In genomic region chr5:142821733-142822487, GRCh38 we compare ENCODE assay signal across 8 cellular contexts. TPM values are rescaled to one million over a fixed set of nuclear protein-coding genes. Genes with fewer than 3 reads are reported as not detected.
DNase-seq lines count a peak whose midpoint lies in the region; ATAC-seq and TF ChIP-seq lines count a peak whose summit lies in the region.

No MANE protein-coding gene starts in this region.

- peaks cover 3% of the 10 kb centered on the region for H3K36me3 ChIP-seq in neutrophil

- POLR2A ChIA-PET in naive thymus-derived CD8-positive, alpha-beta T cell (lab: Charles Lee): interaction anchor here (0.6 to 0.7 kb wide), 3 partner anchors 12 to 50 kb away, joined by 3 read pairs; no protein-coding TSS in a partner anchor

- ATAC-seq in GM19452 (IDR thresholded peaks at IDR 0.05; ENCODE audit: unreplicated experiment): peak; percentile 76
- peak; percentile 59 for ATAC-seq in HG03571 (IDR thresholded peaks at IDR 0.05; ENCODE audit: unreplicated experiment)
- peak; percentile 96 for ATAC-seq in activated naive CD8-positive, alpha-beta T cell treated with anti-CD3 and anti-CD28 coated beads, Interleukin-2, amount 50 U/mL, for 24 hours
- ATAC-seq in naive thymus-derived CD8-positive, alpha-beta T cell: no peak

- H3K27me3 ChIP-seq in neutrophil: no peaks in the 10 kb centered on the region

- no peak overlapping the region for H3K4me3 Mint-ChIP-seq in activated naive CD8-positive, alpha-beta T cell treated with anti-CD3 and anti-CD28 coated beads, Interleukin-2, amount 50 U/mL, for 24 hours
- H3K4me3 Mint-ChIP-seq in glutamatergic neuron (ENCODE audit: unreplicated experiment): no peak overlapping the region
- H3K4me3 Mint-ChIP-seq in naive thymus-derived CD8-positive, alpha-beta T cell: no peak overlapping the region

- no peaks in the 10 kb centered on the region for H3K9me3 Mint-ChIP-seq in activated naive CD8-positive, alpha-beta T cell treated with anti-CD3 and anti-CD28 coated beads, Interleukin-2, amount 50 U/mL, for 24 hours
- peaks cover 1% of the 10 kb centered on the region for H3K9me3 Mint-ChIP-seq in glutamatergic neuron (ENCODE audit: unreplicated experiment)
- H3K9me3 Mint-ChIP-seq in naive thymus-derived CD8-positive, alpha-beta T cell: peaks cover 0 to 4% (median 0%) of the 10 kb centered on the region in 9 donors

- H3K27ac ChIP-seq in neutrophil: peak overlapping the region; percentile 56

- H3K4me3 ChIP-seq in AG09309 (ENCODE audit: control insufficient read depth, low read depth, low read length) (no peak overlapping the region), neutrophil (ENCODE audit: low read depth in 1 of 2, low read length in 1 of 2) (no peak overlapping the region)

- H3K9me3 ChIP-seq in neutrophil: no peaks in the 10 kb centered on the region

- DNase-seq in AG09309 (ENCODE audit: low read depth) (peak; percentile 63), midbrain (lab: John Stamatoyannopoulos, UW) (no peak), glutamatergic neuron (no peak)
- DNase-seq in activated naive CD8-positive, alpha-beta T cell treated with anti-CD3 and anti-CD28 coated beads, Interleukin-2, amount 50 U/mL, for 24 hours: no peak
- DNase-seq in naive thymus-derived CD8-positive, alpha-beta T cell: no peak

- peaks cover 20 to 56% of the 10 kb centered on the region in 2 experiments for H3K4me1 ChIP-seq in neutrophil (ENCODE audit: control insufficient read depth in 1 of 2, insufficient read depth in 1 of 2, low read depth in 1 of 2, low read length in 1 of 2)

- no peaks in the 10 kb centered on the region for H3K36me3 Mint-ChIP-seq in activated naive CD8-positive, alpha-beta T cell treated with anti-CD3 and anti-CD28 coated beads, Interleukin-2, amount 50 U/mL, for 24 hours (ENCODE audit: low read depth)
- H3K36me3 Mint-ChIP-seq in glutamatergic neuron (ENCODE audit: unreplicated experiment): no peaks in the 10 kb centered on the region
- H3K36me3 Mint-ChIP-seq in naive thymus-derived CD8-positive, alpha-beta T cell: peaks cover 2 to 10% (median 6%) of the 10 kb centered on the region in 3 donors

- peaks cover 70% of the 10 kb centered on the region for H3K4me1 Mint-ChIP-seq in activated naive CD8-positive, alpha-beta T cell treated with anti-CD3 and anti-CD28 coated beads, Interleukin-2, amount 50 U/mL, for 24 hours
- peaks cover 5% of the 10 kb centered on the region for H3K4me1 Mint-ChIP-seq in glutamatergic neuron (ENCODE audit: low read depth, unreplicated experiment)
- peaks cover 35 to 79% (median 65%) of the 10 kb centered on the region in 4 donors for H3K4me1 Mint-ChIP-seq in naive thymus-derived CD8-positive, alpha-beta T cell

- TF ChIP-seq CTCF in AG09309 (IDR thresholded peaks at IDR 0.05; ENCODE audit: control insufficient read depth, insufficient read depth, low read depth, low read length, missing control alignments): no peak
- TF ChIP-seq CTCF in neutrophil (IDR thresholded peaks at IDR 0.05): no peak
- no peak for TF ChIP-seq CTCF in glutamatergic neuron (IDR thresholded peaks at IDR 0.05; ENCODE audit: partially characterized antibody, unreplicated experiment)

- H3K27me3 Mint-ChIP-seq in activated naive CD8-positive, alpha-beta T cell treated with anti-CD3 and anti-CD28 coated beads, Interleukin-2, amount 50 U/mL, for 24 hours: no peaks in the 10 kb centered on the region
- H3K27me3 Mint-ChIP-seq in glutamatergic neuron (ENCODE audit: unreplicated experiment): peaks cover 1% of the 10 kb centered on the region
- no peaks in the 10 kb centered on the region for H3K27me3 Mint-ChIP-seq in naive thymus-derived CD8-positive, alpha-beta T cell

- peak overlapping the region; percentile 67 for H3K27ac Mint-ChIP-seq in activated naive CD8-positive, alpha-beta T cell treated with anti-CD3 and anti-CD28 coated beads, Interleukin-2, amount 50 U/mL, for 24 hours
- H3K27ac Mint-ChIP-seq in glutamatergic neuron (ENCODE audit: unreplicated experiment): no peak overlapping the region
- no peak overlapping the region for H3K27ac Mint-ChIP-seq in naive thymus-derived CD8-positive, alpha-beta T cell

RNA-seq across cellular contexts. Expression of gene ARHGAP26, which starts 51.7 kb away (rescaled TPM):
- total RNA-seq in glutamatergic neuron (ENCODE audit: unreplicated experiment): 20.1 TPM
- 10 to 100 TPM; 27.7 to 30.5 TPM for total RNA-seq in naive thymus-derived CD8-positive, alpha-beta T cell
- polyA plus RNA-seq in naive thymus-derived CD8-positive, alpha-beta T cell: 10 to 100 TPM in 2 of 3 donors, 1 to 10 TPM in 1; 9.1 to 15.7 (median 11.6) TPM

Comparison
In these comparisons a context has a peak if more than half of its experiments do, and no peak if none do; other contexts are left out.
1. ATAC-seq: peak in GM19452 (single experiment), HG03571 (single experiment) and activated naive CD8-positive, alpha-beta T cell treated with anti-CD3 and anti-CD28 coated beads, Interleukin-2, amount 50 U/mL, for 24 hours (single experiment); none in naive thymus-derived CD8-positive, alpha-beta T cell (0 of 2).